8 cellular contexts compared by ENCODE assay signal in the genomic region with DNA sequence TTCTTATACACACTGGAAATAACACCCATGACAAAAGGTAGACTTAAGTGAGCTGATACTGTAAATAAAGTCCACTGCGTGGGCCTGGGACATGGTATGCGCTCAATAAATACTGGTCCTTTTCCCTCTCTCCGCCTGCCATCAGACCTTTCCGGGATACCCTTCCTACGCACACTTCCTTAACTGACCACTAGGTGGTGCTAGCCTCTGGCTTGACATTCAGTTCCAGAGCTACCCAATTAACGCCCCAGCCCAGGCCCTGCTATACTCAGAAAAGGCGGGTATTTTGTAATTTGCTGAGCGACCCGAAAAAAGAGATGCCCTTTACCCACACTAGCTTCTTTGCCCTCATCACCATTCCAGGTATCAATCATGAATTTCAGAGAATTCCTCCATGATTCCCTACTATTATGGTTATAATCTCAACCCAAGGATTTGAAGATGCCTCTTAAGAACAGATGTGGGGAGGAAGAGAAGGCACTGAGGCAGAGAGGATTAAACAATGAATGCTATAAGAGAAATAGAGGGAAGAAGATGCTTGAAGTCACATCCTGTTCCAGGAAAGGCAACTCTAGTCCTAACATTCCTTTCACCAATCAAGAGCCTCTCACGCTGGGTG. TPM values are rescaled to one million over a fixed set of nuclear protein-coding genes. Genes with fewer than 3 reads are reported as not detected.
DNase-seq lines count a peak whose midpoint lies in the region; ATAC-seq lines count a peak whose summit lies in the region.

No MANE protein-coding gene starts in this region.

- H3K9me3 ChIP-seq in mesenchymal stem cell (ENCODE audit: control insufficient read depth, low read length), result no peaks in the 10 kb centered on the region

- H3K23ac ChIP-seq in mesenchymal stem cell (ENCODE audit: low read length in 2 of 2), result no peak overlapping the region

- H3K4me1 ChIP-seq in mesenchymal stem cell (ENCODE audit: control insufficient read depth, insufficient read depth, low read depth, low read length), result peaks cover 4% of the 10 kb centered on the region

- WGBS in mesenchymal stem cell, result 18% methylated on average over 10 of the region's 10 CpGs

- peak; percentile 44 for ATAC-seq in HG02759 (IDR thresholded peaks at IDR 0.05; ENCODE audit: unreplicated experiment)
- ATAC-seq in HG03342 (IDR thresholded peaks at IDR 0.05; ENCODE audit: unreplicated experiment), result no peak

- H3K4me3 ChIP-seq in mesenchymal stem cell (ENCODE audit: insufficient read depth in 1 of 2, low read depth in 1 of 2, low read length in 2 of 2), result no peak overlapping the region

- no peak overlapping the region for H4K8ac ChIP-seq in mesenchymal stem cell (ENCODE audit: low read length)

- no peaks in the 10 kb centered on the region for H3K36me3 ChIP-seq in mesenchymal stem cell (ENCODE audit: control insufficient read depth in 1 of 2, insufficient read depth in 2 of 2, low read depth in 1 of 2, low read length in 2 of 2)

- no peak overlapping the region for H3K27ac ChIP-seq in mesenchymal stem cell (ENCODE audit: low read length, poor library complexity, severe bottlenecking)

- H2AK5ac ChIP-seq in mesenchymal stem cell (ENCODE audit: low read length, severe bottlenecking), result no peak overlapping the region

- peaks cover 1% of the 10 kb centered on the region for H3K79me1 ChIP-seq in mesenchymal stem cell (replicated peaks; ENCODE audit: low read length, poor library complexity, severe bottlenecking)

- H4K91ac ChIP-seq in mesenchymal stem cell (ENCODE audit: low read length), result no peak overlapping the region

- H3K4ac ChIP-seq in mesenchymal stem cell (ENCODE audit: low read depth in 1 of 2, low read length in 2 of 2), result no peak overlapping the region

- no peaks in the 10 kb centered on the region for H3K27me3 ChIP-seq in mesenchymal stem cell (ENCODE audit: control insufficient read depth in 1 of 2, insufficient read depth in 1 of 2, low read length in 2 of 2)

- peak; percentile 48 for DNase-seq in CMK (ENCODE audit: low read depth)
- DNase-seq in NCI-H748 treated with DMSO at 0.1 percent for 48 hours (lab: John Stamatoyannopoulos, UW), result peak; percentile 78
- peak; percentile 80 to 83 for DNase-seq in activated CD4-positive, alpha-beta T cell treated with anti-CD3 and anti-CD28 coated beads, Interleukin-2, amount 50 U/mL, for 48 hours
- peak; percentile 83 for DNase-seq in ecto neural progenitor cell (ENCODE audit: low spot score)
- peak; percentile 77 for DNase-seq in mesenchymal stem cell
- peak; percentile 56 to 59 for DNase-seq in stimulated activated CD8-positive, alpha-beta memory T cell treated with anti-CD3 and anti-CD28 coated beads, Interleukin-2, amount 100 ng/mL, for 1 hour (ENCODE audit: low read depth in 2 of 2)

- no peak overlapping the region for H2BK15ac ChIP-seq in mesenchymal stem cell (ENCODE audit: low read depth, poor library complexity, severe bottlenecking)

- H3K4me2 ChIP-seq in mesenchymal stem cell (ENCODE audit: low read length, poor library complexity, severe bottlenecking), result no peak overlapping the region

- H2BK120ac ChIP-seq in mesenchymal stem cell (ENCODE audit: low read depth, low read length), result no peak overlapping the region

- H3K18ac ChIP-seq in mesenchymal stem cell (ENCODE audit: low read depth in 1 of 2, low read length in 2 of 2), result no peak overlapping the region

- H3K14ac ChIP-seq in mesenchymal stem cell (ENCODE audit: low read length in 2 of 2), result no peak overlapping the region

- H2BK12ac ChIP-seq in mesenchymal stem cell (ENCODE audit: low read length in 2 of 2), result no peak overlapping the region

- no peak overlapping the region for H3K9ac ChIP-seq in mesenchymal stem cell (ENCODE audit: low read length)

- H2AFZ ChIP-seq in mesenchymal stem cell (ENCODE audit: low read depth, low read length), result no peak overlapping the region

- H2BK5ac ChIP-seq in mesenchymal stem cell (ENCODE audit: low read depth, low read length, poor library complexity, severe bottlenecking), result no peak overlapping the region

RNA-seq across cellular contexts. Expression of a gene that starts 3.9 kb away (rescaled TPM):
- polyA plus RNA-seq in mesenchymal stem cell (2013, experiment 1 of 2), result 68.9 TPM
- 57.9 TPM for polyA plus RNA-seq in mesenchymal stem cell (2013, experiment 2 of 2)

RNA-seq across cellular contexts. Expression of a gene that starts 13.2 kb away (rescaled TPM):
- 87.5 TPM for polyA plus RNA-seq in mesenchymal stem cell (2013, experiment 1 of 2)
- 89.4 TPM for polyA plus RNA-seq in mesenchymal stem cell (2013, experiment 2 of 2)

RNA-seq across cellular contexts. Expression of a gene that starts 23.1 kb away (rescaled TPM):
- polyA plus RNA-seq in mesenchymal stem cell (2013, experiment 1 of 2), result not detected
- polyA plus RNA-seq in mesenchymal stem cell (2013, experiment 2 of 2), result not detected

RNA-seq across cellular contexts. Expression of a gene that starts 35.5 kb away (rescaled TPM):
- polyA plus RNA-seq in mesenchymal stem cell (2013, experiment 1 of 2), result 28.9 TPM
- polyA plus RNA-seq in mesenchymal stem cell (2013, experiment 2 of 2), result 27.0 TPM

RNA-seq across cellular contexts. Expression of a gene that starts 45.8 kb away (rescaled TPM):
- polyA plus RNA-seq in mesenchymal stem cell (2013, experiment 1 of 2), result 6.2 TPM
- 5.8 TPM for polyA plus RNA-seq in mesenchymal stem cell (2013, experiment 2 of 2)
